Comparison of ENCODE assay signal across 2 cellular contexts in the genomic region with DNA sequence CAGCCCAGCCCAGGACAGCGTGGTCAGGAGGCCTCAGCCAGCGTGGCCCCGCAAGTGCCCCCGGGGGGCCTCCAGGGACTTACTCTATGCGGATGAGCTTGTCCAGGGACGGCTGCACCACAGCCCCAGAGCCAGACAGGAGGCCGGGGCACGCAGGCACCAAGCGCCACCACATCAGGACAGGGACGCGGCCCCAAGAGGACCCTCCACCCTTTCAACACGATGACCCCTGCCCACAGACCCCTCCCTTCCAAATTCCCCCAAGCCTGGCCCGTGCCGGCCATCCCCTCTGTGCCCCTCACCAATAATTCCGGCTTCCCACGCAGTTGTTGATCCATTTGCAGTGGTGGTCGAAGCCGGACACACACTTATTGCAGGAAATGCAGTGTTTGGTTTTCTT. TPM values are rescaled to one million over a fixed set of nuclear protein-coding genes. Genes with fewer than 3 reads are reported as not detected.
"Had no signal": no experiment of that assay in that cellular context is flagged by ENCODE, and none has a peak within 500 bp of the region (broad histone marks: within the 10 kb centered on the region; RNA-seq: fewer than 3 reads in every experiment).

No MANE protein-coding gene starts in this region.

RNA-seq across cellular contexts. Expression of gene ZDHHC11, which starts 3.6 kb away (rescaled TPM):
- polyA plus RNA-seq: immature natural killer cell; naive thymus-derived CD8-positive, alpha-beta T cell had no signal
